20 cellular contexts compared by ENCODE assay signal in the genomic region with DNA sequence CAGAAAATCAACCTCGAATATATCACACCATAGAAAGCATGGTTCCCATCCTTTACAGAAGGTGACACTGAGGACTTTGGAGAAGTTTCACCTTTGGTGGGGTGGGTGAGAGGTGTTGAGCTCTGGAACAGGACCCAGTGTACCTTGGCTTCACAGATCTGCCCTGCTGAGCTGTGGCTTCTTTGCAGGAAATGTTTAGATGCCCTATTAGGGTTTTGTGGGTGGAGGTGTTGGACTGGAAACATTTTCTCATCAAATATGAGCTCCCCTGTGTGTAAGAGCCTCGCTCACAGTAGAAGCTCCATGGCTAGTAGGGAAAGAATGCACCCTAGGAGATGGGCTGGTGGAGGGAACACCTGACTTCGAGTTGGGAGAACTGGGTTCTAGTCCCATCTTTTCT. TPM values are rescaled to one million over a fixed set of nuclear protein-coding genes. Genes with fewer than 3 reads are reported as not detected.
DNase-seq lines count a peak whose midpoint lies in the region; ATAC-seq and TF ChIP-seq lines count a peak whose summit lies in the region.
"Had no signal": no experiment of that assay in that cellular context is flagged by ENCODE, and none has a peak within 500 bp of the region (broad histone marks: within the 10 kb centered on the region; RNA-seq: fewer than 3 reads in every experiment).

No MANE protein-coding gene starts in this region.

- DNase-seq in activated naive CD4-positive, alpha-beta T cell treated with anti-CD3 and anti-CD28 coated beads, Interleukin-2, amount 50 U/mL, for 16 hours = no peak
- DNase-seq in esophagus muscularis mucosa (ENCODE audit: extremely low spot score) (no peak), DMS53 (lab: John Stamatoyannopoulos, UW) (no peak)
- DNase-seq in stimulated activated naive CD8-positive, alpha-beta T cell treated with anti-CD3 and anti-CD28 coated beads, Interleukin-15, Interleukin-2, amounts not matched to agents 100 U/mL and 50 U/mL, for 24 hours = no peak
- DNase-seq: amygdala; GOT3; hippocampal formation; Kasumi-1; OCI-M1; stimulated activated naive B cell treated with anti-CD40 and anti-IgM and Interleukin-4, amounts not matched to agents 10 μg/mL and 1 μg/mL and 100 μg/mL, for 72 hours; upper lobe of left lung had no signal

- H3K9ac ChIP-seq in Loucy (ENCODE audit: low read depth, low read length, poor library complexity, severe bottlenecking) = no peak overlapping the region

- no peak overlapping the region for H2AFZ ChIP-seq in Loucy (ENCODE audit: low read length)

- no peaks in the 10 kb centered on the region for H3K9me2 ChIP-seq in Loucy (replicated peaks; ENCODE audit: low read depth, low read length)

- H3K27ac ChIP-seq in esophagus muscularis mucosa (replicated peaks in 1 of 4) = peak overlapping the region; percentile 77 to 84 (median 80)
- H3K27ac ChIP-seq: SJCRH30, upper lobe of left lung had no signal

- TF ChIP-seq POLR2A in esophagus muscularis mucosa (IDR thresholded peaks at IDR 0.05; ENCODE audit: low read depth) = no peak

- H3K9me3 ChIP-seq in Loucy (ENCODE audit: insufficient read depth, low read depth, low read length) (no peaks in the 10 kb centered on the region), esophagus muscularis mucosa (no peaks in the 10 kb centered on the region)
- H3K9me3 ChIP-seq: SJCRH30, upper lobe of left lung had no signal

- peak overlapping the region; percentile 24 for H3K27ac Mint-ChIP-seq in activated naive CD4-positive, alpha-beta T cell treated with anti-CD3 and anti-CD28 coated beads, Interleukin-2, amount 50 U/mL, for 24 hours
- H3K27ac Mint-ChIP-seq: activated T-helper 2 cell treated with anti-CD3 and anti-CD28 coated beads, Interferon-gamma antibody, Interleukin-2, Interleukin-4, amounts not matched to agents 10 μg/mL and 5 μg/mL and 100 μg/mL, durations not matched to agents 14 hours and 24 hours and 36 hours; progenitor cell of endocrine pancreas; stimulated activated naive B cell treated with anti-CD40 and anti-IgM and Interleukin-4, amounts not matched to agents 10 μg/mL and 1 μg/mL and 100 μg/mL, for 72 hours; T-helper 2 cell treated with Interferon-gamma antibody and Interleukin-4, amounts not matched to agents 5 μg/mL and 100 μg/mL, for 36 hours had no signal

- H3K36me3 ChIP-seq in Loucy (ENCODE audit: insufficient read depth, low read length) = no peaks in the 10 kb centered on the region
- no peaks in the 10 kb centered on the region for H3K36me3 ChIP-seq in esophagus muscularis mucosa
- H3K36me3 ChIP-seq: SJCRH30, upper lobe of left lung had no signal

- no peaks in the 10 kb centered on the region for H3K79me2 ChIP-seq in Loucy (ENCODE audit: insufficient read depth, low read length)

- no peaks in the 10 kb centered on the region for H3K4me1 Mint-ChIP-seq in activated naive CD4-positive, alpha-beta T cell treated with anti-CD3 and anti-CD28 coated beads, Interleukin-2, amount 50 U/mL, for 24 hours

- no peaks in the 10 kb centered on the region for H4K20me1 ChIP-seq in Loucy (ENCODE audit: insufficient read depth, low read length, poor library complexity, severe bottlenecking)

- H3K4me1 ChIP-seq in Loucy (ENCODE audit: insufficient read depth, low read length, poor library complexity, severe bottlenecking) (peaks cover 21% of the 10 kb centered on the region), esophagus muscularis mucosa (peaks cover 47 to 97% (median 88%) of the 10 kb centered on the region in 4 donors)

- no peak for TF ChIP-seq CTCF in Loucy (conservative IDR thresholded peaks at IDR 0.05; ENCODE audit: low read length)
- TF ChIP-seq CTCF in esophagus muscularis mucosa (IDR thresholded peaks at IDR 0.05) = no peak

- no peaks in the 10 kb centered on the region for H3K27me3 Mint-ChIP-seq in activated naive CD4-positive, alpha-beta T cell treated with anti-CD3 and anti-CD28 coated beads, Interleukin-2, amount 50 U/mL, for 24 hours

- H3K4me2 ChIP-seq in Loucy (ENCODE audit: low read depth, low read length, poor library complexity, severe bottlenecking) = peak overlapping the region; percentile 22

- H3K36me3 Mint-ChIP-seq in activated naive CD4-positive, alpha-beta T cell treated with anti-CD3 and anti-CD28 coated beads, Interleukin-2, amount 50 U/mL, for 24 hours = no peaks in the 10 kb centered on the region

- WGBS in esophagus muscularis mucosa = 85% methylated on average over 3 of the region's 3 CpGs

- no peaks in the 10 kb centered on the region for H3K27me3 ChIP-seq in Loucy (ENCODE audit: insufficient read depth, low read length, poor library complexity, severe bottlenecking)
- H3K27me3 ChIP-seq in esophagus muscularis mucosa = no peaks in the 10 kb centered on the region
- H3K27me3 ChIP-seq: SJCRH30, upper lobe of left lung had no signal

- no peak overlapping the region for H3K4me3 Mint-ChIP-seq in activated naive CD4-positive, alpha-beta T cell treated with anti-CD3 and anti-CD28 coated beads, Interleukin-2, amount 50 U/mL, for 24 hours
- H3K4me3 Mint-ChIP-seq: nephron; stimulated activated naive B cell treated with anti-CD40 and anti-IgM and Interleukin-4, amounts not matched to agents 10 μg/mL and 1 μg/mL and 100 μg/mL, for 72 hours; T-helper 2 cell treated with Interferon-gamma antibody and Interleukin-4, amounts not matched to agents 5 μg/mL and 100 μg/mL, for 36 hours had no signal

- H3K4me3 ChIP-seq in Loucy (ENCODE audit: low read length, poor library complexity, severe bottlenecking) (no peak overlapping the region), esophagus muscularis mucosa (no peak overlapping the region)
- H3K4me3 ChIP-seq: SJCRH30, upper lobe of left lung had no signal

- intact Hi-C loops in esophagus muscularis mucosa (cut with DNase I) = no loop called here

- ATAC-seq in stimulated activated naive CD8-positive, alpha-beta T cell treated with anti-CD3 and anti-CD28 coated beads, Interleukin-15, Interleukin-2, amounts not matched to agents 100 U/mL and 50 U/mL, for 24 hours = peak; percentile 62
- ATAC-seq in HG03460 (IDR thresholded peaks at IDR 0.05; ENCODE audit: unreplicated experiment) = no peak
- ATAC-seq in GM18870 (IDR thresholded peaks at IDR 0.05; ENCODE audit: unreplicated experiment) = no peak
- ATAC-seq: stimulated activated naive B cell treated with anti-CD40 and anti-IgM and Interleukin-4, amounts not matched to agents 10 μg/mL and 1 μg/mL and 100 μg/mL, for 72 hours had no signal

- TF ChIP-seq EP300 in esophagus muscularis mucosa (IDR thresholded peaks at IDR 0.05) = no peak

- no peaks in the 10 kb centered on the region for H3K9me3 Mint-ChIP-seq in activated naive CD4-positive, alpha-beta T cell treated with anti-CD3 and anti-CD28 coated beads, Interleukin-2, amount 50 U/mL, for 24 hours
- H3K9me3 Mint-ChIP-seq: activated T-helper 2 cell treated with anti-CD3 and anti-CD28 coated beads, Interferon-gamma antibody, Interleukin-2, Interleukin-4, amounts not matched to agents 10 μg/mL and 5 μg/mL and 100 μg/mL, durations not matched to agents 14 hours and 24 hours and 36 hours; nephron; stimulated activated naive B cell treated with anti-CD40 and anti-IgM and Interleukin-4, amounts not matched to agents 10 μg/mL and 1 μg/mL and 100 μg/mL, for 72 hours; T-helper 2 cell treated with Interferon-gamma antibody and Interleukin-4, amounts not matched to agents 5 μg/mL and 100 μg/mL, for 36 hours had no signal

- no peaks in the 10 kb centered on the region for H3F3A ChIP-seq in Loucy (ENCODE audit: low read depth)

RNA-seq across cellular contexts. Expression of gene RPL37A, which starts 55.6 kb away (rescaled TPM):
- total RNA-seq in esophagus muscularis mucosa = 1,000 to 10,000 TPM; 1,371 to 1,915 (median 1,581) TPM
